In the genomic region with DNA sequence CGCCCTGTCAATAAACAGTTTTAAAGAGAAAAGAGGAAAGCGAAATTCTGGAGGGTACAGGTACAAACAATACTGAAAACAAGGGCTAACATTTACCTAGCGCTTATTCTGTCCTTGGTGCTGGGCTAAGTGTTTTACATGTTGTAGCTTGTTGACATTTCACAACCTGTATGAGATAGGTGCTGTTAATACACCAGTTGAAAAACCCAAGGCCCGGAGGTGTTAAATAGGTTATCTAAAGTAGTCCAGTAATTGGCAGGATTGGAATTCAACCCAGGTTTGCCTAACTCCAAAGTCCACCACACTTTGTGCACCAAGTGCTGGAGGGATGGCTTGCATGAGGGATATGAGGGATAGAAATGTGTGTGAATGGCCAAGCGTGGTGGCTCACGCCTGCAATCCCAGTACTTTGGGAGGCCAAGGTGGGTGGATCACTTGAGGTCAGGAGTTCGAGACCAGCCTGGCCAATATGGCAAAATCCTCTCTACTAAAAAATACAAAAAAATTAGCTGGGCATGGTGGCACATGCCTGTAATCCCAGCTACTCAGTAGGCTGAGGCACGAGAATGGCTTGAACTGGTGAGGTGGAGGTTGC, we compare ENCODE assay signal across 1 cellular context.
TF ChIP-seq lines count a peak whose summit lies in the region.

No MANE protein-coding gene starts in this region.

TF ChIP-seq in HepG2, 621 proteins besides CTCF, POLR2A, EP300 and RAD21 (continued from another document and continues in another):
- TF ChIP-seq, protein P1, sequence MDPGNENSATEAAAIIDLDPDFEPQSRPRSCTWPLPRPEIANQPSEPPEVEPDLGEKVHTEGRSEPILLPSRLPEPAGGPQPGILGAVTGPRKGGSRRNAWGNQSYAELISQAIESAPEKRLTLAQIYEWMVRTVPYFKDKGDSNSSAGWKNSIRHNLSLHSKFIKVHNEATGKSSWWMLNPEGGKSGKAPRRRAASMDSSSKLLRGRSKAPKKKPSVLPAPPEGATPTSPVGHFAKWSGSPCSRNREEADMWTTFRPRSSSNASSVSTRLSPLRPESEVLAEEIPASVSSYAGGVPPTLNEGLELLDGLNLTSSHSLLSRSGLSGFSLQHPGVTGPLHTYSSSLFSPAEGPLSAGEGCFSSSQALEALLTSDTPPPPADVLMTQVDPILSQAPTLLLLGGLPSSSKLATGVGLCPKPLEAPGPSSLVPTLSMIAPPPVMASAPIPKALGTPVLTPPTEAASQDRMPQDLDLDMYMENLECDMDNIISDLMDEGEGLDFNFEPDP (CRISPR knock-in tag; conservative IDR thresholded peaks at IDR 0.05), result 0 out of 2 replicates have a peak, but pooled peaks have one; percentile 42
- TF ChIP-seq, protein P2, sequence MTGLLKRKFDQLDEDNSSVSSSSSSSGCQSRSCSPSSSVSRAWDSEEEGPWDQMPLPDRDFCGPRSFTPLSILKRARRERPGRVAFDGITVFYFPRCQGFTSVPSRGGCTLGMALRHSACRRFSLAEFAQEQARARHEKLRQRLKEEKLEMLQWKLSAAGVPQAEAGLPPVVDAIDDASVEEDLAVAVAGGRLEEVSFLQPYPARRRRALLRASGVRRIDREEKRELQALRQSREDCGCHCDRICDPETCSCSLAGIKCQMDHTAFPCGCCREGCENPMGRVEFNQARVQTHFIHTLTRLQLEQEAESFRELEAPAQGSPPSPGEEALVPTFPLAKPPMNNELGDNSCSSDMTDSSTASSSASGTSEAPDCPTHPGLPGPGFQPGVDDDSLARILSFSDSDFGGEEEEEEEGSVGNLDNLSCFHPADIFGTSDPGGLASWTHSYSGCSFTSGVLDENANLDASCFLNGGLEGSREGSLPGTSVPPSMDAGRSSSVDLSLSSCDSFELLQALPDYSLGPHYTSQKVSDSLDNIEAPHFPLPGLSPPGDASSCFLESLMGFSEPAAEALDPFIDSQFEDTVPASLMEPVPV (CRISPR knock-in tag; IDR thresholded peaks at IDR 0.05), result no peak
- TF ChIP-seq NR2F2 (IDR thresholded peaks at IDR 0.05; ENCODE audit: borderline replicate concordance, low read depth) (peak; percentile 56; the same call in 1 of the 2 replicates), LCORL (IDR thresholded peaks at IDR 0.05) (no peak), LCORL (CRISPR knock-in tag; IDR thresholded peaks at IDR 0.05) (0 out of 2 replicates have a peak, but pooled peaks have one; percentile 35), ZNF839 (CRISPR knock-in tag; IDR thresholded peaks at IDR 0.05; ENCODE audit: borderline replicate concordance) (no peak), TBX3 (IDR thresholded peaks at IDR 0.05; ENCODE audit: borderline replicate concordance) (peak; percentile 98), DR1 (CRISPR knock-in tag; IDR thresholded peaks at IDR 0.05) (0 out of 2 replicates have a peak, but pooled peaks have one; percentile 15), CEBPG (CRISPR knock-in tag; IDR thresholded peaks at IDR 0.05) (peak; percentile 41), KAT2B (IDR thresholded peaks at IDR 0.05; ENCODE audit: borderline replicate concordance, low read depth, low read length) (no peak), SIX1 (CRISPR knock-in tag; IDR thresholded peaks at IDR 0.05; ENCODE audit: borderline replicate concordance) (0 out of 2 replicates have a peak, but pooled peaks have one; percentile 32), TEAD3 (CRISPR knock-in tag; optimal IDR thresholded peaks at IDR 0.05; ENCODE audit: borderline replicate concordance) (no peak), HES4 (CRISPR knock-in tag; IDR thresholded peaks at IDR 0.05; ENCODE audit: borderline replicate concordance) (no peak), ZNF460 (CRISPR knock-in tag; IDR thresholded peaks at IDR 0.05; ENCODE audit: borderline replicate concordance) (peak; percentile 91), ZNF709 (CRISPR knock-in tag; IDR thresholded peaks at IDR 0.05) (no peak)
- TF ChIP-seq, protein P3, sequence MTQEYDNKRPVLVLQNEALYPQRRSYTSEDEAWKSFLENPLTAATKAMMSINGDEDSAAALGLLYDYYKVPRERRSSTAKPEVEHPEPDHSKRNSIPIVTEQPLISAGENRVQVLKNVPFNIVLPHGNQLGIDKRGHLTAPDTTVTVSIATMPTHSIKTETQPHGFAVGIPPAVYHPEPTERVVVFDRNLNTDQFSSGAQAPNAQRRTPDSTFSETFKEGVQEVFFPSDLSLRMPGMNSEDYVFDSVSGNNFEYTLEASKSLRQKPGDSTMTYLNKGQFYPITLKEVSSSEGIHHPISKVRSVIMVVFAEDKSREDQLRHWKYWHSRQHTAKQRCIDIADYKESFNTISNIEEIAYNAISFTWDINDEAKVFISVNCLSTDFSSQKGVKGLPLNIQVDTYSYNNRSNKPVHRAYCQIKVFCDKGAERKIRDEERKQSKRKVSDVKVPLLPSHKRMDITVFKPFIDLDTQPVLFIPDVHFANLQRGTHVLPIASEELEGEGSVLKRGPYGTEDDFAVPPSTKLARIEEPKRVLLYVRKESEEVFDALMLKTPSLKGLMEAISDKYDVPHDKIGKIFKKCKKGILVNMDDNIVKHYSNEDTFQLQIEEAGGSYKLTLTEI (CRISPR knock-in tag; conservative IDR thresholded peaks at IDR 0.05), result no peak
- TF ChIP-seq, protein P4, sequence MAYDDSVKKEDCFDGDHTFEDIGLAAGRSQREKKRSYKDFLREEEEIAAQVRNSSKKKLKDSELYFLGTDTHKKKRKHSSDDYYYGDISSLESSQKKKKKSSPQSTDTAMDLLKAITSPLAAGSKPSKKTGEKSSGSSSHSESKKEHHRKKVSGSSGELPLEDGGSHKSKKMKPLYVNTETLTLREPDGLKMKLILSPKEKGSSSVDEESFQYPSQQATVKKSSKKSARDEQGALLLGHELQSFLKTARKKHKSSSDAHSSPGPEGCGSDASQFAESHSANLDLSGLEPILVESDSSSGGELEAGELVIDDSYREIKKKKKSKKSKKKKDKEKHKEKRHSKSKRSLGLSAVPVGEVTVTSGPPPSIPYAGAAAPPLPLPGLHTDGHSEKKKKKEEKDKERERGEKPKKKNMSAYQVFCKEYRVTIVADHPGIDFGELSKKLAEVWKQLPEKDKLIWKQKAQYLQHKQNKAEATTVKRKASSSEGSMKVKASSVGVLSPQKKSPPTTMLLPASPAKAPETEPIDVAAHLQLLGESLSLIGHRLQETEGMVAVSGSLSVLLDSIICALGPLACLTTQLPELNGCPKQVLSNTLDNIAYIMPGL (CRISPR knock-in tag; IDR thresholded peaks at IDR 0.05; ENCODE audit: borderline replicate concordance in 1 of 2, low read depth in 1 of 2), result no peak
- TF ChIP-seq, protein P5, sequence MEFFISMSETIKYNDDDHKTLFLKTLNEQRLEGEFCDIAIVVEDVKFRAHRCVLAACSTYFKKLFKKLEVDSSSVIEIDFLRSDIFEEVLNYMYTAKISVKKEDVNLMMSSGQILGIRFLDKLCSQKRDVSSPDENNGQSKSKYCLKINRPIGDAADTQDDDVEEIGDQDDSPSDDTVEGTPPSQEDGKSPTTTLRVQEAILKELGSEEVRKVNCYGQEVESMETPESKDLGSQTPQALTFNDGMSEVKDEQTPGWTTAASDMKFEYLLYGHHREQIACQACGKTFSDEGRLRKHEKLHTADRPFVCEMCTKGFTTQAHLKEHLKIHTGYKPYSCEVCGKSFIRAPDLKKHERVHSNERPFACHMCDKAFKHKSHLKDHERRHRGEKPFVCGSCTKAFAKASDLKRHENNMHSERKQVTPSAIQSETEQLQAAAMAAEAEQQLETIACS (CRISPR knock-in tag; IDR thresholded peaks at IDR 0.05), result no peak
- TF ChIP-seq, protein P6, sequence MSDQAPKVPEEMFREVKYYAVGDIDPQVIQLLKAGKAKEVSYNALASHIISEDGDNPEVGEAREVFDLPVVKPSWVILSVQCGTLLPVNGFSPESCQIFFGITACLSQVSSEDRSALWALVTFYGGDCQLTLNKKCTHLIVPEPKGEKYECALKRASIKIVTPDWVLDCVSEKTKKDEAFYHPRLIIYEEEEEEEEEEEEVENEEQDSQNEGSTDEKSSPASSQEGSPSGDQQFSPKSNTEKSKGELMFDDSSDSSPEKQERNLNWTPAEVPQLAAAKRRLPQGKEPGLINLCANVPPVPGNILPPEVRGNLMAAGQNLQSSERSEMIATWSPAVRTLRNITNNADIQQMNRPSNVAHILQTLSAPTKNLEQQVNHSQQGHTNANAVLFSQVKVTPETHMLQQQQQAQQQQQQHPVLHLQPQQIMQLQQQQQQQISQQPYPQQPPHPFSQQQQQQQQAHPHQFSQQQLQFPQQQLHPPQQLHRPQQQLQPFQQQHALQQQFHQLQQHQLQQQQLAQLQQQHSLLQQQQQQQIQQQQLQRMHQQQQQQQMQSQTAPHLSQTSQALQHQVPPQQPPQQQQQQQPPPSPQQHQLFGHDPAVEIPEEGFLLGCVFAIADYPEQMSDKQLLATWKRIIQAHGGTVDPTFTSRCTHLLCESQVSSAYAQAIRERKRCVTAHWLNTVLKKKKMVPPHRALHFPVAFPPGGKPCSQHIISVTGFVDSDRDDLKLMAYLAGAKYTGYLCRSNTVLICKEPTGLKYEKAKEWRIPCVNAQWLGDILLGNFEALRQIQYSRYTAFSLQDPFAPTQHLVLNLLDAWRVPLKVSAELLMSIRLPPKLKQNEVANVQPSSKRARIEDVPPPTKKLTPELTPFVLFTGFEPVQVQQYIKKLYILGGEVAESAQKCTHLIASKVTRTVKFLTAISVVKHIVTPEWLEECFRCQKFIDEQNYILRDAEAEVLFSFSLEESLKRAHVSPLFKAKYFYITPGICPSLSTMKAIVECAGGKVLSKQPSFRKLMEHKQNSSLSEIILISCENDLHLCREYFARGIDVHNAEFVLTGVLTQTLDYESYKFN (CRISPR knock-in tag; conservative IDR thresholded peaks at IDR 0.05), result peak; percentile 46; the same call in 1 of the 2 replicates
- TF ChIP-seq, protein P7, sequence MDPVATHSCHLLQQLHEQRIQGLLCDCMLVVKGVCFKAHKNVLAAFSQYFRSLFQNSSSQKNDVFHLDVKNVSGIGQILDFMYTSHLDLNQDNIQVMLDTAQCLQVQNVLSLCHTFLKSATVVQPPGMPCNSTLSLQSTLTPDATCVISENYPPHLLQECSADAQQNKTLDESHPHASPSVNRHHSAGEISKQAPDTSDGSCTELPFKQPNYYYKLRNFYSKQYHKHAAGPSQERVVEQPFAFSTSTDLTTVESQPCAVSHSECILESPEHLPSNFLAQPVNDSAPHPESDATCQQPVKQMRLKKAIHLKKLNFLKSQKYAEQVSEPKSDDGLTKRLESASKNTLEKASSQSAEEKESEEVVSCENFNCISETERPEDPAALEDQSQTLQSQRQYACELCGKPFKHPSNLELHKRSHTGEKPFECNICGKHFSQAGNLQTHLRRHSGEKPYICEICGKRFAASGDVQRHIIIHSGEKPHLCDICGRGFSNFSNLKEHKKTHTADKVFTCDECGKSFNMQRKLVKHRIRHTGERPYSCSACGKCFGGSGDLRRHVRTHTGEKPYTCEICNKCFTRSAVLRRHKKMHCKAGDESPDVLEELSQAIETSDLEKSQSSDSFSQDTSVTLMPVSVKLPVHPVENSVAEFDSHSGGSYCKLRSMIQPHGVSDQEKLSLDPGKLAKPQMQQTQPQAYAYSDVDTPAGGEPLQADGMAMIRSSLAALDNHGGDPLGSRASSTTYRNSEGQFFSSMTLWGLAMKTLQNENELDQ (CRISPR knock-in tag; IDR thresholded peaks at IDR 0.05; ENCODE audit: borderline replicate concordance), result no peak
- TF ChIP-seq, protein P8, sequence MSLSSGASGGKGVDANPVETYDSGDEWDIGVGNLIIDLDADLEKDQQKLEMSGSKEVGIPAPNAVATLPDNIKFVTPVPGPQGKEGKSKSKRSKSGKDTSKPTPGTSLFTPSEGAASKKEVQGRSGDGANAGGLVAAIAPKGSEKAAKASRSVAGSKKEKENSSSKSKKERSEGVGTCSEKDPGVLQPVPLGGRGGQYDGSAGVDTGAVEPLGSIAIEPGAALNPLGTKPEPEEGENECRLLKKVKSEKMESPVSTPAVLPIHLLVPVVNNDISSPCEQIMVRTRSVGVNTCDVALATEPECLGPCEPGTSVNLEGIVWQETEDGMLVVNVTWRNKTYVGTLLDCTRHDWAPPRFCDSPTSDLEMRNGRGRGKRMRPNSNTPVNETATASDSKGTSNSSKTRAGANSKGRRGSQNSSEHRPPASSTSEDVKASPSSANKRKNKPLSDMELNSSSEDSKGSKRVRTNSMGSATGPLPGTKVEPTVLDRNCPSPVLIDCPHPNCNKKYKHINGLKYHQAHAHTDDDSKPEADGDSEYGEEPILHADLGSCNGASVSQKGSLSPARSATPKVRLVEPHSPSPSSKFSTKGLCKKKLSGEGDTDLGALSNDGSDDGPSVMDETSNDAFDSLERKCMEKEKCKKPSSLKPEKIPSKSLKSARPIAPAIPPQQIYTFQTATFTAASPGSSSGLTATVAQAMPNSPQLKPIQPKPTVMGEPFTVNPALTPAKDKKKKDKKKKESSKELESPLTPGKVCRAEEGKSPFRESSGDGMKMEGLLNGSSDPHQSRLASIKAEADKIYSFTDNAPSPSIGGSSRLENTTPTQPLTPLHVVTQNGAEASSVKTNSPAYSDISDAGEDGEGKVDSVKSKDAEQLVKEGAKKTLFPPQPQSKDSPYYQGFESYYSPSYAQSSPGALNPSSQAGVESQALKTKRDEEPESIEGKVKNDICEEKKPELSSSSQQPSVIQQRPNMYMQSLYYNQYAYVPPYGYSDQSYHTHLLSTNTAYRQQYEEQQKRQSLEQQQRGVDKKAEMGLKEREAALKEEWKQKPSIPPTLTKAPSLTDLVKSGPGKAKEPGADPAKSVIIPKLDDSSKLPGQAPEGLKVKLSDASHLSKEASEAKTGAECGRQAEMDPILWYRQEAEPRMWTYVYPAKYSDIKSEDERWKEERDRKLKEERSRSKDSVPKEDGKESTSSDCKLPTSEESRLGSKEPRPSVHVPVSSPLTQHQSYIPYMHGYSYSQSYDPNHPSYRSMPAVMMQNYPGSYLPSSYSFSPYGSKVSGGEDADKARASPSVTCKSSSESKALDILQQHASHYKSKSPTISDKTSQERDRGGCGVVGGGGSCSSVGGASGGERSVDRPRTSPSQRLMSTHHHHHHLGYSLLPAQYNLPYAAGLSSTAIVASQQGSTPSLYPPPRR (CRISPR knock-in tag; IDR thresholded peaks at IDR 0.05; ENCODE audit: borderline replicate concordance), result peak; percentile 52; the same call in 1 of the 2 replicates
- TF ChIP-seq, protein P9, sequence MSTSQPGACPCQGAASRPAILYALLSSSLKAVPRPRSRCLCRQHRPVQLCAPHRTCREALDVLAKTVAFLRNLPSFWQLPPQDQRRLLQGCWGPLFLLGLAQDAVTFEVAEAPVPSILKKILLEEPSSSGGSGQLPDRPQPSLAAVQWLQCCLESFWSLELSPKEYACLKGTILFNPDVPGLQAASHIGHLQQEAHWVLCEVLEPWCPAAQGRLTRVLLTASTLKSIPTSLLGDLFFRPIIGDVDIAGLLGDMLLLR (CRISPR knock-in tag; IDR thresholded peaks at IDR 0.05), result no peak
- TF ChIP-seq, protein P10, sequence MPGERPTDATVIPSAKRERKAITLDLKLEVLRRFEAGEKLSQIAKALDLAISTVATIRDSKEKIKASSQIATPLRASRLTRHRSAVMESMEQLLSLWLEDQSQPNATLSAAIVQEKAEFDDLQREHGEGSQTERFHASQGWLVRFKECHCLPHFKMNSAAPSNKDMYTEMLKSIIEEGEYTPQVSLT (CRISPR knock-in tag; IDR thresholded peaks at IDR 0.05; ENCODE audit: borderline replicate concordance, low read depth), result no peak
